ENCODE assay signal across 1 cellular context in the genomic region with DNA sequence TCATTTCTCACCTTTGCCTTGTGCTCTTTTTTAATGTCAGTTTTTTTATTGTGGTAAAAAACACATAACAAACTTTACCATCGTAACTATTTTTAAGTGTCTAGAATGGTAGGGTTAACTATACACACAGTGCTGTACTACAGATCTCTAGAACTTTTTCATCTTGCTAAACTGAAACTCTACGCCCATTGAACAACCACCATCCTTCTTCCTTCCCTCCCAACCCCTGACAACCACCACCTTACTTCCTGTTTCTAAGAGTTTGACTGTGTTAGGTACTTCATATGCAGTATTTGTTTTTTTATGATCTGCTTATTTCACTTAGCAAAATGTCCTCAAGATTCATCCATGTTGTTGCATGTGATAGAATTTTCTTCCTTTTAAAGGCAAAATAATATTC.
TF ChIP-seq lines count a peak whose summit lies in the region.

No MANE protein-coding gene starts in this region.

TF ChIP-seq in HepG2, 621 proteins besides CTCF, POLR2A, EP300 and RAD21:
- TF ChIP-seq GATA4 (IDR thresholded peaks at IDR 0.05; ENCODE audit: borderline replicate concordance, low read depth) (no peak), ETV5 (CRISPR knock-in tag; IDR thresholded peaks at IDR 0.05; ENCODE audit: borderline replicate concordance) (no peak), ZNF329 (CRISPR knock-in tag; IDR thresholded peaks at IDR 0.05; ENCODE audit: low read depth) (no peak), MTA3 (CRISPR knock-in tag; IDR thresholded peaks at IDR 0.05) (no peak), ZNF607 (CRISPR knock-in tag; IDR thresholded peaks at IDR 0.05; ENCODE audit: borderline replicate concordance) (no peak), CCDC6 (CRISPR knock-in tag; IDR thresholded peaks at IDR 0.05) (no peak), PAX8 (CRISPR knock-in tag; IDR thresholded peaks at IDR 0.05; ENCODE audit: borderline replicate concordance) (no peak), MYC (CRISPR knock-in tag; IDR thresholded peaks at IDR 0.05; ENCODE audit: borderline replicate concordance) (no peak), ONECUT2 (CRISPR knock-in tag; IDR thresholded peaks at IDR 0.05) (no peak), ZNF331 (CRISPR knock-in tag; IDR thresholded peaks at IDR 0.05) (no peak), MTERF4 (CRISPR knock-in tag; IDR thresholded peaks at IDR 0.05) (no peak), HOXA3 (CRISPR knock-in tag; IDR thresholded peaks at IDR 0.05) (no peak), ZNF772 (CRISPR knock-in tag; IDR thresholded peaks at IDR 0.05) (no peak), EZH2 (conservative IDR thresholded peaks at IDR 0.05; ENCODE audit: low read depth, low read length) (no peak)
- TF ChIP-seq, protein P1, sequence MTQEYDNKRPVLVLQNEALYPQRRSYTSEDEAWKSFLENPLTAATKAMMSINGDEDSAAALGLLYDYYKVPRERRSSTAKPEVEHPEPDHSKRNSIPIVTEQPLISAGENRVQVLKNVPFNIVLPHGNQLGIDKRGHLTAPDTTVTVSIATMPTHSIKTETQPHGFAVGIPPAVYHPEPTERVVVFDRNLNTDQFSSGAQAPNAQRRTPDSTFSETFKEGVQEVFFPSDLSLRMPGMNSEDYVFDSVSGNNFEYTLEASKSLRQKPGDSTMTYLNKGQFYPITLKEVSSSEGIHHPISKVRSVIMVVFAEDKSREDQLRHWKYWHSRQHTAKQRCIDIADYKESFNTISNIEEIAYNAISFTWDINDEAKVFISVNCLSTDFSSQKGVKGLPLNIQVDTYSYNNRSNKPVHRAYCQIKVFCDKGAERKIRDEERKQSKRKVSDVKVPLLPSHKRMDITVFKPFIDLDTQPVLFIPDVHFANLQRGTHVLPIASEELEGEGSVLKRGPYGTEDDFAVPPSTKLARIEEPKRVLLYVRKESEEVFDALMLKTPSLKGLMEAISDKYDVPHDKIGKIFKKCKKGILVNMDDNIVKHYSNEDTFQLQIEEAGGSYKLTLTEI (CRISPR knock-in tag; conservative IDR thresholded peaks at IDR 0.05) = no peak
- TF ChIP-seq, protein P2, sequence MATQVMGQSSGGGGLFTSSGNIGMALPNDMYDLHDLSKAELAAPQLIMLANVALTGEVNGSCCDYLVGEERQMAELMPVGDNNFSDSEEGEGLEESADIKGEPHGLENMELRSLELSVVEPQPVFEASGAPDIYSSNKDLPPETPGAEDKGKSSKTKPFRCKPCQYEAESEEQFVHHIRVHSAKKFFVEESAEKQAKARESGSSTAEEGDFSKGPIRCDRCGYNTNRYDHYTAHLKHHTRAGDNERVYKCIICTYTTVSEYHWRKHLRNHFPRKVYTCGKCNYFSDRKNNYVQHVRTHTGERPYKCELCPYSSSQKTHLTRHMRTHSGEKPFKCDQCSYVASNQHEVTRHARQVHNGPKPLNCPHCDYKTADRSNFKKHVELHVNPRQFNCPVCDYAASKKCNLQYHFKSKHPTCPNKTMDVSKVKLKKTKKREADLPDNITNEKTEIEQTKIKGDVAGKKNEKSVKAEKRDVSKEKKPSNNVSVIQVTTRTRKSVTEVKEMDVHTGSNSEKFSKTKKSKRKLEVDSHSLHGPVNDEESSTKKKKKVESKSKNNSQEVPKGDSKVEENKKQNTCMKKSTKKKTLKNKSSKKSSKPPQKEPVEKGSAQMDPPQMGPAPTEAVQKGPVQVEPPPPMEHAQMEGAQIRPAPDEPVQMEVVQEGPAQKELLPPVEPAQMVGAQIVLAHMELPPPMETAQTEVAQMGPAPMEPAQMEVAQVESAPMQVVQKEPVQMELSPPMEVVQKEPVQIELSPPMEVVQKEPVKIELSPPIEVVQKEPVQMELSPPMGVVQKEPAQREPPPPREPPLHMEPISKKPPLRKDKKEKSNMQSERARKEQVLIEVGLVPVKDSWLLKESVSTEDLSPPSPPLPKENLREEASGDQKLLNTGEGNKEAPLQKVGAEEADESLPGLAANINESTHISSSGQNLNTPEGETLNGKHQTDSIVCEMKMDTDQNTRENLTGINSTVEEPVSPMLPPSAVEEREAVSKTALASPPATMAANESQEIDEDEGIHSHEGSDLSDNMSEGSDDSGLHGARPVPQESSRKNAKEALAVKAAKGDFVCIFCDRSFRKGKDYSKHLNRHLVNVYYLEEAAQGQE (IDR thresholded peaks at IDR 0.05; ENCODE audit: borderline replicate concordance in 1 of 2, low read depth in 1 of 2, low read length in 2 of 2) = no peak
